In the genomic region with DNA sequence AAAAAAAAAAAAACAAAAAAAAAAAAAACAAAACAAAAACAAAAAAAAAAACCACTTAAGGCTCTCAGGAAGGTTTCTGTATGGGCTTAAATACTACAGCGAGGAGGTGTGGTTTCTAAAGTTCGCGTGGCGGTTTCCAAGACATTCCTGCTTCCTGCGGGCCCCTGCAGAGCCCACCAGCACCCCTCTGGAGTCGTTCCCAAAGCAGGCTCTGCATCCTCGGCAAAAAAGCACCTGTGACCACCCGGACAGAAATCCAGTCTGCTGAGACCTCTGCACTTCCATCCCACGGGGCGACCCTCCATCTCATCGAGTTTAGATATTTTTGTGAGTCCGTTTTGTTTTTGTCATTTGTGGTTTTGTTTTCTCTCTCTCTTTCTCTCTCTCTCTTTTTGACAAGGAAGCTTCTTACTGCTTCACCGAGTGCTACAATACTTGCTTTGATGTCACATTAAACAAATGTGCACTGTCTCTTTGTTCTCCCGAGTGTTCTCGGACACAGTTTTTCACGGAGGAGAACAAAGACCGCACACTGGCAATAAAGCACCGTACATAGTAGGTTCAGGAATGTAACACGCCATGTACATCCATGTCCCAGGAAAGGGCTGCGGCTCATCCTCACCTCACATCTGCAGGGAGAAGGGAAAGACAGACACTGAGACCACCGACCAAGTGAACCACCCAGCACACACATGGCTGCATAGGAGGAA, we compare ENCODE assay signal across 22 cellular contexts. TPM values are rescaled to one million over a fixed set of nuclear protein-coding genes. Genes with fewer than 3 reads are reported as not detected.
DNase-seq lines count a peak whose midpoint lies in the region; ATAC-seq, FAIRE-seq and TF ChIP-seq lines count a peak whose summit lies in the region.
"Had no signal": no experiment of that assay in that cellular context is flagged by ENCODE, and none has a peak within 500 bp of the region (broad histone marks: within the 10 kb centered on the region; RNA-seq: fewer than 3 reads in every experiment).

No MANE protein-coding gene starts in this region.

- ATAC-seq in mucosa of descending colon = no peak
- ATAC-seq in upper lobe of right lung = no peak
- ATAC-seq in HG02623 (IDR thresholded peaks at IDR 0.05; ENCODE audit: unreplicated experiment) = no peak
- ATAC-seq: stimulated activated memory B cell treated with anti-CD40 and anti-IgM and Interleukin-4, amounts not matched to agents 10 μg/mL and 1 μg/mL and 100 μg/mL, for 72 hours had no signal

- peaks cover 39% of the 10 kb centered on the region for H3K79me2 ChIP-seq in mammary epithelial cell (ENCODE audit: insufficient read depth, low read length)

- no peak overlapping the region for H3K4me3 ChIP-seq in mammary epithelial cell (replicated peaks in 1 of 3; ENCODE audit: insufficient read depth in 1 of 3, low read depth in 2 of 3, low read length in 3 of 3)
- no peak overlapping the region for H3K4me3 ChIP-seq in breast epithelium
- peak overlapping the region in 12 of 59 donors; percentile 3 to 42 (median 22) for H3K4me3 ChIP-seq in dorsolateral prefrontal cortex
- H3K4me3 ChIP-seq in mucosa of descending colon = no peak overlapping the region
- H3K4me3 ChIP-seq in upper lobe of right lung = no peak overlapping the region
- H3K4me3 ChIP-seq: ascending aorta, transverse colon had no signal

- H3K9me3 ChIP-seq in mammary epithelial cell (replicated peaks; ENCODE audit: insufficient read depth, low read length) (no peaks in the 10 kb centered on the region), breast epithelium (no peaks in the 10 kb centered on the region), mucosa of descending colon (no peaks in the 10 kb centered on the region), upper lobe of right lung (no peaks in the 10 kb centered on the region)
- H3K9me3 ChIP-seq: ascending aorta, transverse colon had no signal

- H3K4me2 ChIP-seq in mammary epithelial cell (ENCODE audit: insufficient read depth, low read depth, low read length) = no peak overlapping the region

- no peak for FAIRE-seq in RCC 7860 (lab: Jason Lieb, UNC)
- FAIRE-seq: A204.1, islet of Langerhans had no signal

- TSS peak; percentile 64 for BruUV-seq in mammary epithelial cell (replicated peaks; lab: Mats Ljungman, UMichigan)

- in situ Hi-C loops in mammary epithelial cell (cut with MboI; ENCODE audit: low sequenced_read_pairs in 2 of 2) = no loop called here

- H3K27me3 ChIP-seq in mammary epithelial cell (ENCODE audit: insufficient read depth, low read length) (no peaks in the 10 kb centered on the region), breast epithelium (no peaks in the 10 kb centered on the region), dorsolateral prefrontal cortex (no peaks in the 10 kb centered on the region), upper lobe of right lung (no peaks in the 10 kb centered on the region)
- H3K27me3 ChIP-seq: ascending aorta, transverse colon had no signal

- H2AFZ ChIP-seq in mammary epithelial cell (ENCODE audit: low read depth, low read length) = no peak overlapping the region

- 55% methylated on average over 17 of the region's 21 CpGs for WGBS in mammary epithelial cell (ENCODE audit: low coverage, missing lambda C conversion rate)

- dilution Hi-C loops in mammary epithelial cell (cut with HindIII; ENCODE audit: low sequenced_read_pairs) = loop anchor here (5.0 to 10.0 kb wide), 5 partner anchors 63 to 394 kb away; a partner anchor contains a TSS

- TF ChIP-seq POLR2A in breast epithelium (IDR thresholded peaks at IDR 0.05) = no peak

- H3K9ac ChIP-seq in mammary epithelial cell (ENCODE audit: insufficient read depth, low read length) = no peak overlapping the region

- no peak overlapping the region for H3K27ac ChIP-seq in mammary epithelial cell (ENCODE audit: insufficient read depth, low read depth, low read length)
- no peak overlapping the region for H3K27ac ChIP-seq in breast epithelium
- H3K27ac ChIP-seq in dorsolateral prefrontal cortex = peak overlapping the region; percentile 58 to 99 (median 95)
- H3K27ac ChIP-seq in upper lobe of right lung = no peak overlapping the region
- H3K27ac ChIP-seq: HL-60, transverse colon, VCaP had no signal

- CTCF ChIA-PET in mammary epithelial cell (lab: Charles Lee; ENCODE audit: low non-redundant PET) = interaction anchor here (0.7 kb wide), 2 partner anchors 20 to 37 kb away, joined by 4 to 5 read pairs; no protein-coding TSS in a partner anchor

- no peaks in the 10 kb centered on the region for H4K20me1 ChIP-seq in mammary epithelial cell (ENCODE audit: insufficient read depth, low read length)

- DNase-seq in mammary epithelial cell (no peak), breast epithelium (ENCODE audit: low spot score in 2 of 2) (no peak), dorsolateral prefrontal cortex (peak in 3 of 10 donors; percentile 43 to 72 (median 60)), mucosa of descending colon (peak in 2 of 3 donors; percentile 4 to 9), upper lobe of right lung (peak; percentile 16), activated T-cell treated with anti-CD3 and anti-CD28 coated beads for 4 hours (no peak), RCC 7860 (ENCODE audit: low spot score) (no peak)
- DNase-seq: DMS79 treated with DMSO at 0.1 percent for 48 hours; HFFc6; KG1; NCI-H1048; NCI-H2171 treated with DMSO at 0.1 percent for 48 hours; RPMI8226; stimulated activated CD4-positive, alpha-beta T cell treated with anti-CD3 and anti-CD28 coated beads, Interleukin-12 subunit alpha, Interleukin-12 subunit beta, amount 100 ng/mL, for 4 hours; transverse colon had no signal

- H3K4me1 ChIP-seq in mammary epithelial cell (ENCODE audit: insufficient read depth, low read length) (peaks cover 30% of the 10 kb centered on the region), breast epithelium (no peaks in the 10 kb centered on the region), mucosa of descending colon (ENCODE audit: low read depth) (peaks cover 11% of the 10 kb centered on the region), upper lobe of right lung (no peaks in the 10 kb centered on the region)

- TF ChIP-seq CTCF in mammary epithelial cell (conservative IDR thresholded peaks at IDR 0.05 in 1 of 2, IDR thresholded peaks at IDR 0.05 in 1 of 2; ENCODE audit: extremely low read depth in 1 of 2, insufficient read depth in 1 of 2, low read depth in 1 of 2, low read length in 2 of 2) (no peak), breast epithelium (IDR thresholded peaks at IDR 0.05) (no peak), dorsolateral prefrontal cortex (IDR thresholded peaks at IDR 0.05 in 54 of 56, conservative IDR thresholded peaks at IDR 0.05 in 2 of 56; ENCODE audit: low read depth in 1 of 56, partially characterized antibody in 56 of 56) (peak in 4 of 56 donors; percentile 8 to 19 (median 14)), mucosa of descending colon (IDR thresholded peaks at IDR 0.05) (no peak), upper lobe of right lung (IDR thresholded peaks at IDR 0.05) (no peak)

- H3K36me3 ChIP-seq in mammary epithelial cell (ENCODE audit: insufficient read depth, low read length) (peaks cover 30% of the 10 kb centered on the region), breast epithelium (no peaks in the 10 kb centered on the region), mucosa of descending colon (ENCODE audit: low read depth) (no peaks in the 10 kb centered on the region), upper lobe of right lung (peaks cover 26% of the 10 kb centered on the region)

- intact Hi-C loops in mammary epithelial cell (cut with micrococcal nuclease) (loop anchor here (2.0 to 5.0 kb wide), 2 partner anchors 131 to 165 kb away; no protein-coding TSS in a partner anchor), breast epithelium (cut with DNase I; ENCODE audit: low total_unique reads) (loop anchor here (10.0 kb wide), 1 partner anchor 1567 kb away; no protein-coding TSS in a partner anchor), dorsolateral prefrontal cortex (cut with DNase I) (loop anchor here in 1 of 2 donors (5.0 kb wide), 2 partner anchors 71 to 156 kb away; no protein-coding TSS in a partner anchor), mucosa of descending colon (cut with DNase I, micrococcal nuclease) (no loop called here), upper lobe of right lung (cut with DNase I) (no loop called here)

RNA-seq across cellular contexts. Expression of a gene that starts 21.5 kb away (rescaled TPM):
- total RNA-seq in mammary epithelial cell (100 to 1,000 TPM in 1 of 2 donors, 10 to 100 TPM in 1; 60.5 to 167 TPM), breast epithelium (10 to 100 TPM; 19.8 to 33.4 (median 31.2) TPM), dorsolateral prefrontal cortex (100 to 1,000 TPM in 1 of 120 experiments, 10 to 100 TPM in 119; 30.5 to 103 (median 48.6) TPM), mucosa of descending colon (10 to 100 TPM; 52.7 to 63.0 (median 57.5) TPM), upper lobe of right lung (57.1 TPM)
- 29.2 TPM for polyA plus RNA-seq in mammary epithelial cell
- polyA minus RNA-seq in mammary epithelial cell = 93.4 TPM

Comparison
In these comparisons a context has a peak if more than half of its experiments do, and no peak if none do; other contexts are left out.
1. DNase-seq: peak in mucosa of descending colon (2 of 3) and upper lobe of right lung (single experiment); none in mammary epithelial cell (single experiment), breast epithelium (0 of 2), activated T-cell treated with anti-CD3 and anti-CD28 coated beads for 4 hours (single experiment) and RCC 7860 (single experiment).
2. H3K27ac ChIP-seq: peak in dorsolateral prefrontal cortex (59 of 59); none in mammary epithelial cell (single experiment), breast epithelium (0 of 2) and upper lobe of right lung (single experiment).
3. intact Hi-C loops: an anchor here in mammary epithelial cell (2.0 to 5.0 kb wide) and breast epithelium (10.0 kb wide); none called in mucosa of descending colon and upper lobe of right lung.